ENCODE assay signal across 11 cellular contexts in genomic region chr1:210684466-210685294, GRCh38.
DNase-seq lines count a peak whose midpoint lies in the region; ATAC-seq and TF ChIP-seq lines count a peak whose summit lies in the region.
"Had no signal": no experiment of that assay in that cellular context is flagged by ENCODE, and none has a peak within 500 bp of the region (broad histone marks: within the 10 kb centered on the region; RNA-seq: fewer than 3 reads in every experiment).

No MANE protein-coding gene starts in this region.

- intact Hi-C loops in activated naive CD4-positive, alpha-beta T cell treated with anti-CD3 and anti-CD28 coated beads for 36 hours (cut with micrococcal nuclease), result loop anchor here (5.0 kb wide), 2 partner anchors 237 to 448 kb away; partner anchors contain the start of gene KCNH1

- H3K27ac Mint-ChIP-seq in activated naive CD4-positive, alpha-beta T cell treated with anti-CD3 and anti-CD28 coated beads for 36 hours, result no peak overlapping the region
- peak overlapping the region; percentile 12 for H3K27ac Mint-ChIP-seq in type B pancreatic cell

- in situ Hi-C loops in ACHN (cut with HindIII; ENCODE audit: low pct_ligation_motif_present, low pct_unique_long_range_greater_than_20kb, low sequenced_read_pairs), result no loop called here

- peaks cover 3% of the 10 kb centered on the region for H3K4me1 Mint-ChIP-seq in activated naive CD4-positive, alpha-beta T cell treated with anti-CD3 and anti-CD28 coated beads for 36 hours (ENCODE audit: low read depth)
- H3K4me1 Mint-ChIP-seq in type B pancreatic cell (ENCODE audit: unreplicated experiment), result no peaks in the 10 kb centered on the region

- peak; percentile 89 for ATAC-seq in GM21717 (IDR thresholded peaks at IDR 0.05; ENCODE audit: unreplicated experiment)
- peak; percentile 79 for ATAC-seq in HG03175 (IDR thresholded peaks at IDR 0.05; ENCODE audit: unreplicated experiment)
- ATAC-seq: PC-3 had no signal

- H3K36me3 Mint-ChIP-seq in activated naive CD4-positive, alpha-beta T cell treated with anti-CD3 and anti-CD28 coated beads for 36 hours (ENCODE audit: low read depth), result no peaks in the 10 kb centered on the region
- H3K36me3 Mint-ChIP-seq in type B pancreatic cell, result peaks cover 3% of the 10 kb centered on the region

- no peaks in the 10 kb centered on the region for H3K27me3 Mint-ChIP-seq in activated naive CD4-positive, alpha-beta T cell treated with anti-CD3 and anti-CD28 coated beads for 36 hours (ENCODE audit: low read depth)
- no peaks in the 10 kb centered on the region for H3K27me3 Mint-ChIP-seq in type B pancreatic cell

- no peak for TF ChIP-seq CTCF in type B pancreatic cell (conservative IDR thresholded peaks at IDR 0.05)

- H3K4me3 Mint-ChIP-seq in activated naive CD4-positive, alpha-beta T cell treated with anti-CD3 and anti-CD28 coated beads for 36 hours, result no peak overlapping the region
- H3K4me3 Mint-ChIP-seq in type B pancreatic cell, result no peak overlapping the region

- peak; percentile 15 for DNase-seq in activated naive CD4-positive, alpha-beta T cell treated with anti-CD3 and anti-CD28 coated beads for 36 hours
- no peak for DNase-seq in activated naive CD4-positive, alpha-beta T cell treated with anti-CD3 and anti-CD28 coated beads, Interleukin-2, amount 50 U/mL, for 16 hours
- DNase-seq in type B pancreatic cell (ENCODE audit: extremely low spot score, unreplicated experiment) (no peak), ACHN (no peak)
- DNase-seq in activated CD8-positive, alpha-beta memory T cell treated with anti-CD3 and anti-CD28 coated beads, Interleukin-2, amount 50 U/mL, for 48 hours, result no peak
- DNase-seq in activated T-cell treated with anti-CD3 and anti-CD28 coated beads, Interleukin-2, amount 50 U/mL, for 1 hour, result no peak
- DNase-seq: activated naive CD4-positive, alpha-beta T cell; NCI-H1092 treated with DMSO at 0.1 percent for 48 hours; PC-3 had no signal

- no peaks in the 10 kb centered on the region for H3K9me3 Mint-ChIP-seq in activated naive CD4-positive, alpha-beta T cell treated with anti-CD3 and anti-CD28 coated beads for 36 hours
- no peaks in the 10 kb centered on the region for H3K9me3 Mint-ChIP-seq in type B pancreatic cell

- CTCF ChIA-PET in activated naive CD4-positive, alpha-beta T cell treated with anti-CD3 and anti-CD28 coated beads for 36 hours (lab: Charles Lee), result interaction anchor here (1.2 kb wide), 1 partner anchor 100 kb away, joined by 3 read pairs; no protein-coding TSS in a partner anchor
